ENCODE assay signal across 16 cellular contexts in genomic region chr4:185542626-185543336, GRCh38. TPM values are rescaled to one million over a fixed set of nuclear protein-coding genes. Genes with fewer than 3 reads are reported as not detected.
A peak's percentile ranks its signal among the peaks of the same experiment; 100 is the strongest.
DNase-seq lines count a peak whose midpoint lies in the region; ATAC-seq and TF ChIP-seq lines count a peak whose summit lies in the region.
"Had no signal": no experiment of that assay in that cellular context is flagged by ENCODE, and none has a peak within 500 bp of the region (broad histone marks: within the 10 kb centered on the region; RNA-seq: fewer than 3 reads in every experiment).

No MANE protein-coding gene starts in this region.

- intact Hi-C loops in psoas muscle (cut with DNase I), result no loop called here

- H3K4me2 ChIP-seq in BLaER1, result peak overlapping the region; percentile 44
- H3K4me2 ChIP-seq: A549 had no signal

- ATAC-seq in psoas muscle (peak; percentile 87 to 96 (median 90)), GM21825 (IDR thresholded peaks at IDR 0.05; ENCODE audit: unreplicated experiment) (no peak), GM21717 (IDR thresholded peaks at IDR 0.05; ENCODE audit: unreplicated experiment) (no peak), GM21723 (IDR thresholded peaks at IDR 0.05; ENCODE audit: unreplicated experiment) (no peak)
- ATAC-seq: A549, T-cell had no signal

- H4K20me1 ChIP-seq in BLaER1, result no peaks in the 10 kb centered on the region

- peak; percentile 42 for DNase-seq in dermis blood vessel endothelial cell
- DNase-seq in iris pigment epithelial cell (ENCODE audit: low read depth), result peak; percentile 28
- peak; percentile 57 to 66 for DNase-seq in psoas muscle
- DNase-seq in GDM1 (lab: John Stamatoyannopoulos, UW), result no peak
- DNase-seq: activated CD4-positive, alpha-beta T cell treated with anti-CD3 and anti-CD28 coated beads for 4 hours; activated T-cell treated with anti-CD3 and anti-CD28 coated beads, Interleukin-2, amount 50 U/mL, for 48 hours; amygdala; Caco-2; NCI-H1105; NCI-H446; T-cell had no signal

- 27 to 46% (median 31%) methylated on average over 14 of the region's 14 CpGs for WGBS in psoas muscle, 3 donors

- no peak for TF ChIP-seq CTCF in psoas muscle (IDR thresholded peaks at IDR 0.05)

- H3K27me3 ChIP-seq in BLaER1 (no peaks in the 10 kb centered on the region), psoas muscle (ENCODE audit: insufficient read depth in 3 of 3, low read length in 2 of 3) (no peaks in the 10 kb centered on the region)

- H3K27ac ChIP-seq in BLaER1 (no peak overlapping the region), psoas muscle (peak overlapping the region; percentile 63)
- H3K27ac ChIP-seq: A549 had no signal

- H3K9me3 ChIP-seq in BLaER1 (no peaks in the 10 kb centered on the region), psoas muscle (no peaks in the 10 kb centered on the region)
- H3K9me3 ChIP-seq: A549, Caco-2 had no signal

- H3K4me1 ChIP-seq in BLaER1 (peaks cover 14% of the 10 kb centered on the region), psoas muscle (peaks cover 6% of the 10 kb centered on the region)
- H3K4me1 ChIP-seq: A549, Caco-2 had no signal

- H3K9ac ChIP-seq in BLaER1, result no peak overlapping the region

- H3K36me3 ChIP-seq in BLaER1 (no peaks in the 10 kb centered on the region), psoas muscle (ENCODE audit: insufficient read depth in 1 of 2, low read depth in 1 of 2) (no peaks in the 10 kb centered on the region)

- no peak overlapping the region for H3K4me3 ChIP-seq in BLaER1
- peak overlapping the region; percentile 18 for H3K4me3 ChIP-seq in psoas muscle
- H3K4me3 ChIP-seq: A549 had no signal

RNA-seq across cellular contexts. Expression of gene PDLIM3, which starts 7.5 kb away (rescaled TPM):
- total RNA-seq in dermis blood vessel endothelial cell (41.0 and 113 TPM in 2 replicates), psoas muscle (1,000 to 10,000 TPM; 2,718 to 5,341 (median 3,828) TPM)
- 1,000 to 10,000 TPM in 2 of 3 donors, 100 to 1,000 TPM in 1; 703 to 2,553 (median 1,460) TPM for polyA plus RNA-seq in psoas muscle

Comparison
In these comparisons a context has a peak if more than half of its experiments do, and no peak if none do; other contexts are left out.
1. ATAC-seq: peak in psoas muscle (4 of 4); none in GM21825 (single experiment), GM21717 (single experiment) and GM21723 (single experiment).
2. RNA of gene PDLIM3, which starts 7.5 kb away (total RNA-seq): 2,718 to 5,341 TPM in psoas muscle; 41.0 to 113 TPM in dermis blood vessel endothelial cell; every median in the first group is over 10 times any median in the second.